ENCODE assay signal across 20 cellular contexts in the genomic region with DNA sequence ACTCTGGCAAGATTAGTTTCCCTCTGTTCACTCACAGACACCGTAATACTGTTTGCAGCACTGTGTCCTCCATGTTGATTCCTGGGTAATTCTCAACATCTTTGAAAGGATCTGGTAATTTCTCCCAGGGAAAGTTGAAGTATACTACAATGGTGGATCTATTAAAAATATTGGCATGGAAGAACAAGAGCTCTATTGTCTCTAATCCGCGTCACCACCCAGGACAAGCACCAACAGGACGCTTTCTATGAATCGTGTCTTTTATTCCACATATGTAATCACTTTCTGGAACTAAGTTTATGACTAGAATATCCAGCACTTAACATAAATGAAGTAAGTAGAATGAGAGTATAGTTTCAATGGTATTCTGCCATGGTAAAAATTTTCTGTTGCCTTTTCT.
DNase-seq lines count a peak whose midpoint lies in the region; ATAC-seq and TF ChIP-seq lines count a peak whose summit lies in the region.
"Had no signal": no experiment of that assay in that cellular context is flagged by ENCODE, and none has a peak within 500 bp of the region (broad histone marks: within the 10 kb centered on the region; RNA-seq: fewer than 3 reads in every experiment).

No MANE protein-coding gene starts in this region.

- intact Hi-C loops in ascending aorta (cut with DNase I) (loop anchor here (5.0 kb wide), 1 partner anchor 68 kb away; no protein-coding TSS in a partner anchor), left colon (cut with DNase I, micrococcal nuclease) (no loop called here), sciatic nerve (cut with DNase I) (no loop called here)

- H3K4me3 ChIP-seq in ascending aorta, result no peak overlapping the region
- H3K4me3 ChIP-seq: cardiac muscle cell, esophagus squamous epithelium, MG63 had no signal

- H3K27ac Mint-ChIP-seq in naive thymus-derived CD8-positive, alpha-beta T cell, result no peak overlapping the region
- H3K27ac Mint-ChIP-seq: CD4-positive, alpha-beta T cell; naive B cell had no signal

- H3K4me1 Mint-ChIP-seq in naive thymus-derived CD8-positive, alpha-beta T cell, result no peaks in the 10 kb centered on the region
- H3K4me1 Mint-ChIP-seq: naive B cell had no signal

- H3K27ac ChIP-seq in ascending aorta, result peak overlapping the region; percentile 46 to 61
- H3K27ac ChIP-seq: cardiac muscle cell had no signal

- no peaks in the 10 kb centered on the region for H3K9me3 ChIP-seq in ascending aorta
- H3K9me3 ChIP-seq: esophagus squamous epithelium, MG63 had no signal

- no peaks in the 10 kb centered on the region for H3K27me3 ChIP-seq in ascending aorta
- H3K27me3 ChIP-seq: cardiac muscle cell, esophagus squamous epithelium, MG63 had no signal

- no peaks in the 10 kb centered on the region for H3K36me3 ChIP-seq in ascending aorta
- H3K36me3 ChIP-seq: cardiac muscle cell, esophagus squamous epithelium, MG63 had no signal

- peaks cover 0 to 3% (median 0%) of the 10 kb centered on the region in 9 donors for H3K9me3 Mint-ChIP-seq in naive thymus-derived CD8-positive, alpha-beta T cell
- H3K9me3 Mint-ChIP-seq: CD4-positive, alpha-beta T cell; naive B cell had no signal

- peaks cover 8 to 16% of the 10 kb centered on the region in 2 donors for H3K4me1 ChIP-seq in ascending aorta

- POLR2A ChIA-PET in naive thymus-derived CD8-positive, alpha-beta T cell (lab: Charles Lee), result no interaction called here

- no peaks in the 10 kb centered on the region for H3K36me3 Mint-ChIP-seq in naive thymus-derived CD8-positive, alpha-beta T cell
- H3K36me3 Mint-ChIP-seq: naive B cell had no signal

- H3K4me3 Mint-ChIP-seq in naive thymus-derived CD8-positive, alpha-beta T cell, result no peak overlapping the region
- H3K4me3 Mint-ChIP-seq: CD4-positive, alpha-beta T cell; naive B cell had no signal

- DNase-seq in NCI-H526 (lab: John Stamatoyannopoulos, UW) (peak; percentile 4 to 10), ascending aorta (ENCODE audit: low spot score in 2 of 2) (no peak), left colon (no peak), sciatic nerve (ENCODE audit: low spot score) (no peak), NCI-H1436 (lab: John Stamatoyannopoulos, UW) (no peak)
- DNase-seq in naive thymus-derived CD8-positive, alpha-beta T cell, result no peak
- DNase-seq: activated CD4-positive, alpha-beta T cell treated with anti-CD3 and anti-CD28 coated beads, Interleukin-2, amount 50 U/mL, for 1 hour; activated CD8-positive, alpha-beta memory T cell treated with anti-CD3 and anti-CD28 coated beads, Interleukin-2, amount 50 U/mL, for 4 hours; activated effector memory CD4-positive, alpha-beta T cell treated with Interleukin-2 at 50 U/mL for 16 hours; CD4-positive, alpha-beta T cell; DMS153; esophagus squamous epithelium; GDM1; H7; naive B cell; NCI-H1930; stimulated activated CD8-positive, alpha-beta memory T cell treated with anti-CD3 and anti-CD28 coated beads, Interleukin-4, amount 100 ng/mL, for 48 hours had no signal

- ATAC-seq in left colon (peak; percentile 47), sciatic nerve (peak; percentile 76), HG02798 (IDR thresholded peaks at IDR 0.05; ENCODE audit: poor library complexity, unreplicated experiment) (no peak)
- ATAC-seq in naive thymus-derived CD8-positive, alpha-beta T cell, result no peak

- TF ChIP-seq CTCF in ascending aorta (IDR thresholded peaks at IDR 0.05), result no peak

- H3K27me3 Mint-ChIP-seq in naive thymus-derived CD8-positive, alpha-beta T cell, result no peaks in the 10 kb centered on the region
- H3K27me3 Mint-ChIP-seq: CD4-positive, alpha-beta T cell; naive B cell had no signal

Comparison
In these comparisons a context has a peak if more than half of its experiments do, and no peak if none do; other contexts are left out.
1. DNase-seq: peak in NCI-H526 (2 of 2); none in ascending aorta (0 of 2), left colon (0 of 2), sciatic nerve (single experiment), naive thymus-derived CD8-positive, alpha-beta T cell (0 of 10) and NCI-H1436 (single experiment).
2. ATAC-seq: peak in left colon (single experiment) and sciatic nerve (single experiment); none in naive thymus-derived CD8-positive, alpha-beta T cell (0 of 2) and HG02798 (single experiment).